In the genomic region with DNA sequence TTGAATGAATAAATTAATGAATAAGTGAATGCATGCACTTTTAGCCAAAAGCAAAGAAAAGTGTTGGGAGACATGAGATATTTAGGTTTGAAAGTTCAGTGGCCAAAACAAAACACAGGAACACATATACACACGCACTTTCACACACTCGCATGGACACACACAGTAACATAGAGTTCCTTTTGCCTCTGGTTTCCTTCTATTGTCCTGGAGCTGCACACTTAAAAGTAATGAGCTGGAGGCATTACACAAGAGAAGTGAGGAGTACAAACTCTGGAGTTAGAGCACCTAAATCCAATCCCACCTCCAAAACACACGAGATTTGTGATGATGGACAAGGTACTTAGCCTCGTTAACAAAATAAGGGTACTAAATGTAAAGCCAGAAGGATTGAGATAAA, we compare ENCODE assay signal across 1 cellular context.
TF ChIP-seq lines count a peak whose summit lies in the region.

No MANE protein-coding gene starts in this region.

TF ChIP-seq in endothelial cell of umbilical vein, 7 proteins besides CTCF, POLR2A, EP300 and RAD21:
- TF ChIP-seq GATA2 (IDR thresholded peaks at IDR 0.05; ENCODE audit: insufficient read depth, insufficient read length, low read depth, low read length) (no peak), MYC (IDR thresholded peaks at IDR 0.05; ENCODE audit: low read depth, low read length) (no peak), EZH2 (IDR thresholded peaks at IDR 0.05; ENCODE audit: borderline replicate concordance, low read depth, low read length, severe bottlenecking) (no peak), JUN (IDR thresholded peaks at IDR 0.05; ENCODE audit: borderline replicate concordance, insufficient read depth, insufficient read length, low read depth) (no peak), POLR2AphosphoS5 (IDR thresholded peaks at IDR 0.05; ENCODE audit: insufficient read depth, low read depth, low read length) (no peak), FOS (IDR thresholded peaks at IDR 0.05; ENCODE audit: borderline replicate concordance, insufficient read depth, low read length) (no peak), MAX (IDR thresholded peaks at IDR 0.05; ENCODE audit: insufficient read depth, insufficient read length) (no peak)
